Comparison of ENCODE assay signal across 21 cellular contexts in the genomic region with DNA sequence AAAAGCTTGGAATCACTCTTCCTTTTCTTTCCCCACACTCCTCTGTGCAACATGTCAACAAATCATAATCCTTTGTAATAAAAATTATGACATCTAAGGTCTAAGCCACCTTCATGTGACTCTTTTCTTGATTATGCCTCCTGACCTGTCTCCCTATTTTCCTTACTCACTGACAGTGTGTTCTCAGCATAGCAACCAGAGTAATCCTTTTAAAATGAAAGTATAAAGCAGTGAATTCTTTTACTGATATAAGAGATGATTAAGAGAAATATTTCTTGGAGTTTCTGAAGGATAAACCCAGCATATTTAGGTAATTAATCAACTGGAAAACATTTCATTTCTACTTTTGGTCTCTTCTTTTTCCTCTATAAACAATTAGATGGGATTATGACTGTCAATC. TPM values are rescaled to one million over a fixed set of nuclear protein-coding genes. Genes with fewer than 3 reads are reported as not detected.
DNase-seq lines count a peak whose midpoint lies in the region; ATAC-seq, FAIRE-seq and TF ChIP-seq lines count a peak whose summit lies in the region.
"Had no signal": no experiment of that assay in that cellular context is flagged by ENCODE, and none has a peak within 500 bp of the region (broad histone marks: within the 10 kb centered on the region; RNA-seq: fewer than 3 reads in every experiment).

No MANE protein-coding gene starts in this region.

- BruUV-seq in OCI-LY7 (replicated peaks; lab: Mats Ljungman, UMichigan), result no TSS peak

- CTCF ChIA-PET in activated CD4-positive, alpha-beta memory T cell treated with anti-CD3 and anti-CD28 coated beads, Interleukin-2, amount 10 ng/mL, durations not matched to agents 7 days and 5 days (lab: Charles Lee), result interaction anchor here (1.0 kb wide), 1 partner anchor 79 kb away, joined by 3 read pairs; no protein-coding TSS in a partner anchor
- CTCF ChIA-PET in activated CD8-positive, alpha-beta memory T cell treated with anti-CD3 and anti-CD28 coated beads, Interleukin-2, amount 10 ng/mL, durations not matched to agents 7 days and 5 days (lab: Charles Lee), result interaction anchor here (1.0 to 1.2 kb wide), 2 partner anchors 57 to 79 kb away, joined by 3 read pairs; no protein-coding TSS in a partner anchor
- CTCF ChIA-PET in OCI-LY7 (lab: Charles Lee; ENCODE audit: unreplicated experiment), result no interaction called here

- H3K27ac Mint-ChIP-seq in astrocyte (ENCODE audit: unreplicated experiment), result no peak overlapping the region
- H3K27ac Mint-ChIP-seq in activated CD4-positive, alpha-beta memory T cell treated with anti-CD3 and anti-CD28 coated beads, Interleukin-2, amount 10 ng/mL, durations not matched to agents 7 days and 5 days, result no peak overlapping the region
- no peak overlapping the region for H3K27ac Mint-ChIP-seq in activated CD8-positive, alpha-beta memory T cell treated with anti-CD3 and anti-CD28 coated beads, Interleukin-2, amount 10 ng/mL, durations not matched to agents 7 days and 5 days
- H3K27ac Mint-ChIP-seq: activated CD8-positive, alpha-beta T cell treated with anti-CD3 and anti-CD28 coated beads, Interleukin-2, amount 10 ng/mL, durations not matched to agents 7 days and 5 days; activated T-helper 1 cell treated with anti-CD3 and anti-CD28 coated beads, Interleukin-12 subunit alpha, Interleukin-12 subunit beta, Interleukin-2, Interleukin-4 antibody, amounts not matched to agents 30 ng/mL and 10 ng/mL and 1 ng/mL, durations not matched to agents 14 hours and 24 hours and 36 hours had no signal

- no peak overlapping the region for H3K27ac ChIP-seq in astrocyte (ENCODE audit: low read depth, low read length)
- no peak overlapping the region for H3K27ac ChIP-seq in OCI-LY7 (ENCODE audit: low read depth, low read length, poor library complexity, severe bottlenecking)
- H3K27ac ChIP-seq: pancreas, vagina had no signal

- H4K20me1 ChIP-seq in astrocyte (ENCODE audit: insufficient read depth, low read length) (peaks cover 5% of the 10 kb centered on the region), OCI-LY7 (ENCODE audit: insufficient read depth, low read length) (no peaks in the 10 kb centered on the region)

- POLR2A ChIA-PET in activated CD4-positive, alpha-beta memory T cell treated with anti-CD3 and anti-CD28 coated beads, Interleukin-2, amount 10 ng/mL, durations not matched to agents 7 days and 5 days (lab: Charles Lee), result no interaction called here
- POLR2A ChIA-PET in OCI-LY7 (lab: Charles Lee), result no interaction called here

- peaks cover 27% of the 10 kb centered on the region for H3K36me3 ChIP-seq in astrocyte (ENCODE audit: insufficient read depth, low read length)
- H3K36me3 ChIP-seq in OCI-LY7 (ENCODE audit: insufficient read depth, low read length), result peaks cover 35% of the 10 kb centered on the region

- H3K9me3 Mint-ChIP-seq in astrocyte (ENCODE audit: unreplicated experiment), result no peaks in the 10 kb centered on the region
- H3K9me3 Mint-ChIP-seq in activated CD4-positive, alpha-beta memory T cell treated with anti-CD3 and anti-CD28 coated beads, Interleukin-2, amount 10 ng/mL, durations not matched to agents 7 days and 5 days, result no peaks in the 10 kb centered on the region
- H3K9me3 Mint-ChIP-seq in activated CD8-positive, alpha-beta memory T cell treated with anti-CD3 and anti-CD28 coated beads, Interleukin-2, amount 10 ng/mL, durations not matched to agents 7 days and 5 days (ENCODE audit: low read depth), result no peaks in the 10 kb centered on the region
- H3K9me3 Mint-ChIP-seq: activated T-helper 1 cell treated with anti-CD3 and anti-CD28 coated beads, Interleukin-12 subunit alpha, Interleukin-12 subunit beta, Interleukin-2, Interleukin-4 antibody, amounts not matched to agents 30 ng/mL and 10 ng/mL and 1 ng/mL, durations not matched to agents 14 hours and 24 hours and 36 hours; effector memory CD8-positive, alpha-beta T cell had no signal

- intact Hi-C loops in OCI-LY7 (cut with micrococcal nuclease; ENCODE audit: unreplicated experiment), result no loop called here

- ATAC-seq in activated CD8-positive, alpha-beta memory T cell treated with anti-CD3 and anti-CD28 coated beads, Interleukin-2, amount 10 ng/mL, durations not matched to agents 7 days and 5 days, result no peak
- ATAC-seq: activated CD8-positive, alpha-beta T cell treated with anti-CD3 and anti-CD28 coated beads, Interleukin-2, amount 10 ng/mL, durations not matched to agents 7 days and 5 days; effector memory CD8-positive, alpha-beta T cell had no signal

- H3K4me1 ChIP-seq in astrocyte (ENCODE audit: insufficient read depth, low read length) (no peaks in the 10 kb centered on the region), OCI-LY7 (ENCODE audit: insufficient read depth, low read length, poor library complexity, severe bottlenecking) (no peaks in the 10 kb centered on the region)
- H3K4me1 ChIP-seq: pancreas, vagina had no signal

- no peaks in the 10 kb centered on the region for H3K9me3 ChIP-seq in astrocyte (ENCODE audit: insufficient read depth, low read depth, low read length)
- no peaks in the 10 kb centered on the region for H3K9me3 ChIP-seq in OCI-LY7 (ENCODE audit: low read length)
- H3K9me3 ChIP-seq: pancreas, vagina had no signal

- FAIRE-seq in astrocyte (lab: Jason Lieb, UNC), result no peak
- FAIRE-seq: frontal cortex had no signal

- H3K4me3 Mint-ChIP-seq in astrocyte (ENCODE audit: unreplicated experiment), result no peak overlapping the region
- no peak overlapping the region for H3K4me3 Mint-ChIP-seq in activated CD4-positive, alpha-beta memory T cell treated with anti-CD3 and anti-CD28 coated beads, Interleukin-2, amount 10 ng/mL, durations not matched to agents 7 days and 5 days
- H3K4me3 Mint-ChIP-seq in activated CD8-positive, alpha-beta memory T cell treated with anti-CD3 and anti-CD28 coated beads, Interleukin-2, amount 10 ng/mL, durations not matched to agents 7 days and 5 days, result no peak overlapping the region
- H3K4me3 Mint-ChIP-seq: activated CD8-positive, alpha-beta T cell treated with anti-CD3 and anti-CD28 coated beads, Interleukin-2, amount 10 ng/mL, durations not matched to agents 7 days and 5 days; activated T-helper 1 cell treated with anti-CD3 and anti-CD28 coated beads, Interleukin-12 subunit alpha, Interleukin-12 subunit beta, Interleukin-2, Interleukin-4 antibody, amounts not matched to agents 30 ng/mL and 10 ng/mL and 1 ng/mL, durations not matched to agents 14 hours and 24 hours and 36 hours; effector memory CD8-positive, alpha-beta T cell had no signal

- H3K9me2 ChIP-seq in OCI-LY7 (ENCODE audit: insufficient read depth, low read length), result no peaks in the 10 kb centered on the region

- no peaks in the 10 kb centered on the region for H3K79me2 ChIP-seq in astrocyte (ENCODE audit: insufficient read depth, low read length)
- H3K79me2 ChIP-seq in OCI-LY7 (ENCODE audit: insufficient read depth, low read depth, low read length), result no peaks in the 10 kb centered on the region

- H3K4me2 ChIP-seq in astrocyte (ENCODE audit: low read length) (no peak overlapping the region), OCI-LY7 (ENCODE audit: low read length) (no peak overlapping the region)

- H2AFZ ChIP-seq in astrocyte (ENCODE audit: low read depth, low read length), result no peak overlapping the region
- no peak overlapping the region for H2AFZ ChIP-seq in OCI-LY7 (ENCODE audit: low read length)

- H3K36me3 Mint-ChIP-seq in astrocyte (ENCODE audit: low read depth, unreplicated experiment), result peaks cover 5% of the 10 kb centered on the region
- H3K36me3 Mint-ChIP-seq in activated CD4-positive, alpha-beta memory T cell treated with anti-CD3 and anti-CD28 coated beads, Interleukin-2, amount 10 ng/mL, durations not matched to agents 7 days and 5 days (ENCODE audit: low read depth), result peaks cover 13% of the 10 kb centered on the region
- peaks cover 30% of the 10 kb centered on the region for H3K36me3 Mint-ChIP-seq in activated CD8-positive, alpha-beta memory T cell treated with anti-CD3 and anti-CD28 coated beads, Interleukin-2, amount 10 ng/mL, durations not matched to agents 7 days and 5 days

- H3K4me3 ChIP-seq in astrocyte (ENCODE audit: insufficient read depth, low read depth, low read length) (no peak overlapping the region), OCI-LY7 (ENCODE audit: low read depth, low read length, poor library complexity, severe bottlenecking) (no peak overlapping the region)
- H3K4me3 ChIP-seq: pancreas, vagina had no signal

- no peaks in the 10 kb centered on the region for H3K27me3 Mint-ChIP-seq in astrocyte (ENCODE audit: low read depth, unreplicated experiment)
- no peaks in the 10 kb centered on the region for H3K27me3 Mint-ChIP-seq in activated CD4-positive, alpha-beta memory T cell treated with anti-CD3 and anti-CD28 coated beads, Interleukin-2, amount 10 ng/mL, durations not matched to agents 7 days and 5 days
- H3K27me3 Mint-ChIP-seq in activated CD8-positive, alpha-beta memory T cell treated with anti-CD3 and anti-CD28 coated beads, Interleukin-2, amount 10 ng/mL, durations not matched to agents 7 days and 5 days, result no peaks in the 10 kb centered on the region
- H3K27me3 Mint-ChIP-seq: effector memory CD8-positive, alpha-beta T cell had no signal

- H3K9ac ChIP-seq in astrocyte (ENCODE audit: low read length), result no peak overlapping the region

- no peaks in the 10 kb centered on the region for H3K4me1 Mint-ChIP-seq in astrocyte (ENCODE audit: low read depth, unreplicated experiment)
- H3K4me1 Mint-ChIP-seq in activated CD4-positive, alpha-beta memory T cell treated with anti-CD3 and anti-CD28 coated beads, Interleukin-2, amount 10 ng/mL, durations not matched to agents 7 days and 5 days, result no peaks in the 10 kb centered on the region
- H3K4me1 Mint-ChIP-seq in activated CD8-positive, alpha-beta memory T cell treated with anti-CD3 and anti-CD28 coated beads, Interleukin-2, amount 10 ng/mL, durations not matched to agents 7 days and 5 days, result peaks cover 3% of the 10 kb centered on the region

- TF ChIP-seq CTCF in astrocyte (IDR thresholded peaks at IDR 0.05; ENCODE audit: insufficient read depth, low read depth, low read length) (no peak), OCI-LY7 (conservative IDR thresholded peaks at IDR 0.05; ENCODE audit: low read length) (no peak)

- H3K27me3 ChIP-seq in astrocyte (ENCODE audit: insufficient read depth, low read length), result no peaks in the 10 kb centered on the region
- H3K27me3 ChIP-seq: pancreas, vagina had no signal

- DNase-seq in GM03348 (ENCODE audit: low spot score), result peak; percentile 11
- DNase-seq in astrocyte (ENCODE audit: low read depth), result peak; percentile 38
- DNase-seq in hepatic stellate cell (ENCODE audit: low spot score), result peak; percentile 24
- no peak for DNase-seq in medulla oblongata (ENCODE audit: extremely low spot score)
- DNase-seq in activated CD4-positive, alpha-beta memory T cell treated with anti-CD3 and anti-CD28 coated beads, Interleukin-2, amount 10 ng/mL, durations not matched to agents 7 days and 5 days, result no peak
- DNase-seq in activated CD8-positive, alpha-beta memory T cell treated with anti-CD3 and anti-CD28 coated beads, Interleukin-2, amount 10 ng/mL, durations not matched to agents 7 days and 5 days, result no peak
- DNase-seq in OCI-LY7 (ENCODE audit: low spot score), result no peak
- DNase-seq: activated CD4-positive, CD25-positive, alpha-beta regulatory T cell; activated CD8-positive, alpha-beta T cell treated with anti-CD3 and anti-CD28 coated beads, Interleukin-2, amount 10 ng/mL, durations not matched to agents 7 days and 5 days; caudate nucleus; DMS79; effector memory CD8-positive, alpha-beta T cell; Karpas-422; NCI-H1105; NCI-H524 treated with DMSO at 0.1 percent for 48 hours; pancreas; SIG-M5; stimulated activated CD4-positive, alpha-beta T cell treated with anti-CD3 and anti-CD28 coated beads, Interleukin-4, amount 100 ng/mL, for 24 hours had no signal

RNA-seq across cellular contexts. Expression of a gene that starts 44.7 kb away (rescaled TPM):
- total RNA-seq in astrocyte (104 and 105 TPM in 2 replicates), OCI-LY7 (2022) (54.6 and 57.3 TPM in 2 replicates)
- total RNA-seq in activated CD4-positive, alpha-beta memory T cell treated with anti-CD3 and anti-CD28 coated beads, Interleukin-2, amount 10 ng/mL, durations not matched to agents 7 days and 5 days, result 10 to 100 TPM; 43.4 to 45.9 TPM
- total RNA-seq in activated CD8-positive, alpha-beta memory T cell treated with anti-CD3 and anti-CD28 coated beads, Interleukin-2, amount 10 ng/mL, durations not matched to agents 7 days and 5 days, result 10 to 100 TPM; 30.1 to 43.1 TPM
- total RNA-seq in OCI-LY7 (2014; rRNA removed; shearing (Covaris generic)), result 38.0 and 40.5 TPM in 2 replicates

Comparison
In these comparisons a context has a peak if more than half of its experiments do, and no peak if none do; other contexts are left out.
1. DNase-seq: peak in GM03348 (single experiment), astrocyte (single experiment) and hepatic stellate cell (single experiment); none in medulla oblongata (single experiment), activated CD4-positive, alpha-beta memory T cell treated with anti-CD3 and anti-CD28 coated beads, Interleukin-2, amount 10 ng/mL, durations not matched to agents 7 days and 5 days (single experiment), activated CD8-positive, alpha-beta memory T cell treated with anti-CD3 and anti-CD28 coated beads, Interleukin-2, amount 10 ng/mL, durations not matched to agents 7 days and 5 days (single experiment) and OCI-LY7 (single experiment).